ENCODE assay signal across 9 cellular contexts in genomic region chr5:148433826-148434225, GRCh38.
"Had no signal": no experiment of that assay in that cellular context is flagged by ENCODE, and none has a peak within 500 bp of the region (broad histone marks: within the 10 kb centered on the region; RNA-seq: fewer than 3 reads in every experiment).

No MANE protein-coding gene starts in this region.

- H3K9me3 Mint-ChIP-seq: GM23338, H9, HFFc6 had no signal

- H3K4me3 Mint-ChIP-seq: GM23338, H9, HFFc6 had no signal

- H3K4me1 Mint-ChIP-seq: GM23338, H9 had no signal

- H3K27ac Mint-ChIP-seq: GM23338, H9, HFFc6 had no signal

- ATAC-seq: GM23338, HCT116 had no signal

- H3K27ac ChIP-seq: GM23248 had no signal

- DNase-seq: GM23248, GOT3, H7, H9, HCEC 1CT, HFFc6 had no signal

- H3K4me1 ChIP-seq: HAP-1 had no signal

- H3K4me3 ChIP-seq: GM23248, GM23338, HAP-1 had no signal

- H3K9me3 ChIP-seq: HAP-1 had no signal
